In genomic region chr7:26291699-26292538, GRCh38 we compare ENCODE assay signal across 1 cellular context.
TF ChIP-seq lines count a peak whose summit lies in the region.

Gene SNX10, plus strand, starts transcription at chr7:26291862. Its CDS starts 54,581 bp downstream, at chr7:26346443.

TF ChIP-seq in K562, 482 proteins besides CTCF, POLR2A, EP300 and RAD21 (continued from another document and continues in another):
- TF ChIP-seq RAD51 (IDR thresholded peaks at IDR 0.05; ENCODE audit: borderline replicate concordance, low read depth) (no peak), ZNF512 (tag; IDR thresholded peaks at IDR 0.05) (no peak), ZNF408 (CRISPR knock-in tag; IDR thresholded peaks at IDR 0.05; ENCODE audit: low read depth) (no peak), ZNF407 (IDR thresholded peaks at IDR 0.05; ENCODE audit: low read depth) (no peak), CHD4 (IDR thresholded peaks at IDR 0.05; ENCODE audit: insufficient read depth, insufficient replicate concordance, low read depth, low read length, poor library complexity, severe bottlenecking) (no peak), MITF (IDR thresholded peaks at IDR 0.05) (no peak), CBX3 (IDR thresholded peaks at IDR 0.05; ENCODE audit: borderline replicate concordance in 1 of 2, low read length in 2 of 2) (no peak), RERE (CRISPR knock-in tag; IDR thresholded peaks at IDR 0.05; ENCODE audit: borderline replicate concordance) (no peak), SRSF7 (optimal IDR thresholded peaks at IDR 0.05; ENCODE audit: low read depth, low read length) (no peak), SMARCE1 (IDR thresholded peaks at IDR 0.05) (no peak), E2F6 (IDR thresholded peaks at IDR 0.05; ENCODE audit: borderline replicate concordance in 1 of 2, extremely low read depth in 1 of 2, insufficient read depth in 1 of 2, insufficient read length in 1 of 2, low read depth in 1 of 2, low read length in 1 of 2, poor library complexity in 1 of 2, severe bottlenecking in 1 of 2) (peak in 1 of 2 experiments; percentile 72), CBX8 (IDR thresholded peaks at IDR 0.05; ENCODE audit: borderline replicate concordance, extremely low read depth, low read depth, low read length, poor library complexity, severe bottlenecking) (no peak), MTF1 (CRISPR knock-in tag; IDR thresholded peaks at IDR 0.05; ENCODE audit: borderline replicate concordance) (no peak), SMARCC2 (IDR thresholded peaks at IDR 0.05; ENCODE audit: low read depth) (no peak), TCFL5 (CRISPR knock-in tag; conservative IDR thresholded peaks at IDR 0.05) (no peak), CREB3 (tag; conservative IDR thresholded peaks at IDR 0.05; ENCODE audit: low read depth) (no peak), ETV5 (CRISPR knock-in tag; IDR thresholded peaks at IDR 0.05; ENCODE audit: low read depth) (peak; percentile 67; the same call in 1 of the 2 replicates), PHF20 (IDR thresholded peaks at IDR 0.05; ENCODE audit: partially characterized antibody) (peak; percentile 9), ZNF184 (CRISPR knock-in tag; IDR thresholded peaks at IDR 0.05) (no peak), TAF9B (IDR thresholded peaks at IDR 0.05; ENCODE audit: partially characterized antibody) (no peak), JUNB (CRISPR knock-in tag; conservative IDR thresholded peaks at IDR 0.05) (no peak), ZFP30 (CRISPR knock-in tag; IDR thresholded peaks at IDR 0.05; ENCODE audit: borderline replicate concordance) (no peak), KDM1A (IDR thresholded peaks at IDR 0.05) (no peak), NCOA6 (IDR thresholded peaks at IDR 0.05) (no peak), ZNF224 (CRISPR knock-in tag; IDR thresholded peaks at IDR 0.05) (no peak), BMI1 (IDR thresholded peaks at IDR 0.05; ENCODE audit: low read length) (no peak), CREB3L1 (IDR thresholded peaks at IDR 0.05; ENCODE audit: borderline replicate concordance, low read depth) (no peak; the same call in 1 of the 2 replicates), NEUROD1 (IDR thresholded peaks at IDR 0.05; ENCODE audit: borderline replicate concordance, low read depth, low read length, partially characterized antibody) (no peak), ZNF589 (CRISPR knock-in tag; IDR thresholded peaks at IDR 0.05; ENCODE audit: low read depth) (peak; percentile 53; the same call in 1 of the 2 replicates), HSF4 (CRISPR knock-in tag; IDR thresholded peaks at IDR 0.05; ENCODE audit: borderline replicate concordance) (no peak), TAF1 (IDR thresholded peaks at IDR 0.05; ENCODE audit: control insufficient read depth, extremely low read depth, insufficient read depth, low read length, severe bottlenecking) (peak; percentile 13), ESRRA (IDR thresholded peaks at IDR 0.05; ENCODE audit: borderline replicate concordance, low read depth) (no peak), SMARCA4 (IDR thresholded peaks at IDR 0.05) (no peak), PRPF4 (IDR thresholded peaks at IDR 0.05; ENCODE audit: insufficient read depth, low read depth, low read length, poor library complexity, severe bottlenecking) (no peak), NFIX (CRISPR knock-in tag; IDR thresholded peaks at IDR 0.05; ENCODE audit: low read depth) (no peak), PHF21A (IDR thresholded peaks at IDR 0.05; ENCODE audit: borderline replicate concordance, low read depth) (no peak), ZBTB17 (CRISPR knock-in tag; IDR thresholded peaks at IDR 0.05) (no peak), PTRF (tag; IDR thresholded peaks at IDR 0.05) (no peak), MLX (CRISPR knock-in tag; conservative IDR thresholded peaks at IDR 0.05) (no peak), ILF3 (IDR thresholded peaks at IDR 0.05; ENCODE audit: borderline replicate concordance) (no peak), ARNT (IDR thresholded peaks at IDR 0.05) (no peak), SIRT6 (IDR thresholded peaks at IDR 0.05; ENCODE audit: low read depth, low read length) (no peak), SMARCA5 (IDR thresholded peaks at IDR 0.05) (no peak), NFIC (IDR thresholded peaks at IDR 0.05) (no peak), GATAD2B (IDR thresholded peaks at IDR 0.05; ENCODE audit: borderline replicate concordance) (peak; percentile 81; the same call in 1 of the 2 replicates)
